8 cellular contexts compared by ENCODE assay signal in genomic region chr22:35301370-35301874, GRCh38. TPM values are rescaled to one million over a fixed set of nuclear protein-coding genes. Genes with fewer than 3 reads are reported as not detected.
A peak's percentile ranks its signal among the peaks of the same experiment; 100 is the strongest.
DNase-seq lines count a peak whose midpoint lies in the region; ATAC-seq, FAIRE-seq and TF ChIP-seq lines count a peak whose summit lies in the region.

No MANE protein-coding gene starts in this region.

- H3K4me1 ChIP-seq in endodermal cell (ENCODE audit: control insufficient read depth, insufficient read depth, low read length) = no peaks in the 10 kb centered on the region
- H3K4me1 ChIP-seq in Karpas-422 (ENCODE audit: low read length) = peaks cover 20% of the 10 kb centered on the region

- no peaks in the 10 kb centered on the region for H3K9me3 ChIP-seq in endodermal cell (ENCODE audit: control insufficient read depth, low read length)
- no peaks in the 10 kb centered on the region for H3K9me3 ChIP-seq in Karpas-422 (ENCODE audit: low read length)

- peaks cover 5% of the 10 kb centered on the region for H3K4me1 Mint-ChIP-seq in endodermal cell

- DNase-seq in GM04504 (ENCODE audit: low read depth) = peak; percentile 98
- peak; percentile 67 for DNase-seq in RCC 7860 (ENCODE audit: low spot score)
- DNase-seq in endodermal cell = no peak
- peak; percentile 89 for DNase-seq in non-pigmented ciliary epithelial cell (ENCODE audit: low read depth)
- DNase-seq in GDM1 (lab: John Stamatoyannopoulos, UW) = no peak
- DNase-seq in NCI-H345 (lab: John Stamatoyannopoulos, UW) = no peak
- DNase-seq in Karpas-422 = no peak

- H3K4me3 Mint-ChIP-seq in endodermal cell = peak overlapping the region; percentile 75

- no peaks in the 10 kb centered on the region for H4K20me1 ChIP-seq in Karpas-422 (ENCODE audit: insufficient read depth, low read depth, low read length)

- 90 to 96% methylated on average over 12 to 17 of the region's 17 CpGs for WGBS in endodermal cell (ENCODE audit: insufficient coverage in 1 of 2, insufficient read length in 1 of 2), 2 experiments

- H3K27me3 ChIP-seq in endodermal cell (ENCODE audit: control insufficient read depth, insufficient read depth, low read length, poor library complexity, severe bottlenecking) (no peaks in the 10 kb centered on the region), Karpas-422 (ENCODE audit: low read length) (no peaks in the 10 kb centered on the region)

- no peak for TF ChIP-seq CTCF in endodermal cell (conservative IDR thresholded peaks at IDR 0.05)

- H3K27me3 Mint-ChIP-seq in endodermal cell (ENCODE audit: insufficient read depth) = no peaks in the 10 kb centered on the region

- H3K9me2 ChIP-seq in Karpas-422 (replicated peaks; ENCODE audit: insufficient read depth, low read length) = no peaks in the 10 kb centered on the region

- H3K4me3 ChIP-seq in endodermal cell (ENCODE audit: low read length) = no peak overlapping the region
- no peak overlapping the region for H3K4me3 ChIP-seq in Karpas-422 (ENCODE audit: low read length)

- FAIRE-seq in RCC 7860 (lab: Jason Lieb, UNC) = no peak

- no peak for ATAC-seq in HG02938 (IDR thresholded peaks at IDR 0.05; ENCODE audit: unreplicated experiment)

- no peak overlapping the region for H3K4me2 ChIP-seq in Karpas-422 (ENCODE audit: low read depth, low read length, poor library complexity, severe bottlenecking)

- H3K27ac ChIP-seq in endodermal cell (ENCODE audit: low read depth, low read length) (no peak overlapping the region), Karpas-422 (ENCODE audit: low read length) (no peak overlapping the region)

- peak overlapping the region; percentile 61 for H3K27ac Mint-ChIP-seq in endodermal cell

- no peaks in the 10 kb centered on the region for H3K9me3 Mint-ChIP-seq in endodermal cell

- peaks cover 21% of the 10 kb centered on the region for H3K36me3 Mint-ChIP-seq in endodermal cell (ENCODE audit: low read depth)

- peaks cover 17% of the 10 kb centered on the region for H3K36me3 ChIP-seq in endodermal cell (ENCODE audit: control insufficient read depth, insufficient read depth, low read length)
- 0 out of 2 replicates have a peak, but pooled peaks cover under 1% of the 10 kb centered on the region for H3K36me3 ChIP-seq in Karpas-422 (ENCODE audit: insufficient read depth, low read length)

- no peaks in the 10 kb centered on the region for H3K79me2 ChIP-seq in Karpas-422 (ENCODE audit: low read length)

- H3K9ac ChIP-seq in endodermal cell (ENCODE audit: extremely low read depth, low read length, poor library complexity, severe bottlenecking) (no peak overlapping the region), Karpas-422 (ENCODE audit: low read length) (no peak overlapping the region)

- no peak overlapping the region for H2AFZ ChIP-seq in Karpas-422 (ENCODE audit: low read length)

RNA-seq across cellular contexts. Expression of gene TOM1, which starts 1.7 kb away (rescaled TPM):
- 10 to 100 TPM; 31.3 to 33.3 TPM for total RNA-seq in endodermal cell
- 21.3 TPM for polyA plus RNA-seq in endodermal cell (2013, experiment 1 of 2)
- 21.2 TPM for polyA plus RNA-seq in endodermal cell (2013, experiment 2 of 2)
- total RNA-seq in Karpas-422 (2014; rRNA removed; shearing (Covaris generic); ENCODE audit: low replicate concordance) = 8.3 and 21.7 TPM in 2 replicates

RNA-seq across cellular contexts. Expression of gene HMGXB4, which starts 44.1 kb away (rescaled TPM):
- total RNA-seq in endodermal cell = 10 to 100 TPM; 36.2 to 58.9 TPM
- polyA plus RNA-seq in endodermal cell (2013, experiment 1 of 2) = 49.8 TPM
- 50.5 TPM for polyA plus RNA-seq in endodermal cell (2013, experiment 2 of 2)
- 13.5 and 19.1 TPM in 2 replicates for total RNA-seq in Karpas-422 (2014; rRNA removed; shearing (Covaris generic); ENCODE audit: low replicate concordance)

Comparison
In these comparisons a context has a peak if more than half of its experiments do, and no peak if none do; other contexts are left out.
1. DNase-seq: peak in GM04504 (single experiment), RCC 7860 (single experiment) and non-pigmented ciliary epithelial cell (single experiment); none in endodermal cell (single experiment), GDM1 (single experiment), NCI-H345 (single experiment) and Karpas-422 (single experiment).